ENCODE assay signal across 17 cellular contexts in genomic region chr3:131474115-131474514, GRCh38. TPM values are rescaled to one million over a fixed set of nuclear protein-coding genes. Genes with fewer than 3 reads are reported as not detected.
DNase-seq lines count a peak whose midpoint lies in the region; ATAC-seq and TF ChIP-seq lines count a peak whose summit lies in the region.
"Had no signal": no experiment of that assay in that cellular context is flagged by ENCODE, and none has a peak within 500 bp of the region (broad histone marks: within the 10 kb centered on the region; RNA-seq: fewer than 3 reads in every experiment).

No MANE protein-coding gene starts in this region.

- peaks cover 93% of the 10 kb centered on the region for H3K36me3 Mint-ChIP-seq in activated T-cell treated with anti-CD3 and anti-CD28 coated beads, Interleukin-2, amount 50 U/mL, for 24 hours (ENCODE audit: low read depth)
- H3K36me3 Mint-ChIP-seq in activated T-cell treated with anti-CD3 and anti-CD28 coated beads, Interleukin-2, amount 50 U/mL, for 4 hours (ENCODE audit: insufficient read depth) = peaks cover 43% of the 10 kb centered on the region
- peaks cover 14% of the 10 kb centered on the region for H3K36me3 Mint-ChIP-seq in effector memory CD8-positive, alpha-beta T cell (ENCODE audit: insufficient read depth)
- H3K36me3 Mint-ChIP-seq in HFFc6 (ENCODE audit: low read depth) = peaks cover 18% of the 10 kb centered on the region
- H3K36me3 Mint-ChIP-seq: IgD-negative memory B cell had no signal

- no peak overlapping the region for H2AFZ ChIP-seq in SK-N-SH (ENCODE audit: low read depth)

- H3K4me1 Mint-ChIP-seq in activated T-cell treated with anti-CD3 and anti-CD28 coated beads, Interleukin-2, amount 50 U/mL, for 24 hours (ENCODE audit: low read depth) = peaks cover 77% of the 10 kb centered on the region
- H3K4me1 Mint-ChIP-seq in activated T-cell treated with anti-CD3 and anti-CD28 coated beads, Interleukin-2, amount 50 U/mL, for 4 hours (ENCODE audit: low read depth) = peaks cover 48% of the 10 kb centered on the region
- peaks cover 16 to 35% of the 10 kb centered on the region in 2 donors for H3K4me1 Mint-ChIP-seq in effector memory CD8-positive, alpha-beta T cell (ENCODE audit: low read depth in 2 of 2)
- peaks cover 23% of the 10 kb centered on the region for H3K4me1 Mint-ChIP-seq in HFFc6 (ENCODE audit: low read depth)

- H3K36me3 ChIP-seq in SK-N-SH (replicated peaks in 1 of 2; ENCODE audit: control insufficient read depth in 1 of 2, insufficient read depth in 2 of 2, low read length in 1 of 2) = peaks cover 27 to 38% of the 10 kb centered on the region in 2 experiments
- H3K36me3 ChIP-seq in MG63 = peaks cover 53% of the 10 kb centered on the region
- peaks cover 0 to 13% (median 0%) of the 10 kb centered on the region in 4 donors for H3K36me3 ChIP-seq in transverse colon

- H3K27me3 ChIP-seq in SK-N-SH (ENCODE audit: insufficient read depth) (no peaks in the 10 kb centered on the region), MG63 (no peaks in the 10 kb centered on the region), transverse colon (no peaks in the 10 kb centered on the region)

- CTCF ChIA-PET in SK-N-SH (lab: Yijun Ruan, JAX) = no interaction called here

- intact Hi-C loops in transverse colon (cut with DNase I; ENCODE audit: low total_unique reads) = no loop called here

- in situ Hi-C loops in transverse colon (cut with MboI; ENCODE audit: low pct_ligation_motif_present in 1 of 4, low pct_unique_long_range_greater_than_20kb in 1 of 4, low sequenced_read_pairs in 3 of 4) = no loop called here

- H3K27me3 Mint-ChIP-seq in activated T-cell treated with anti-CD3 and anti-CD28 coated beads, Interleukin-2, amount 50 U/mL, for 24 hours = no peaks in the 10 kb centered on the region
- no peaks in the 10 kb centered on the region for H3K27me3 Mint-ChIP-seq in activated T-cell treated with anti-CD3 and anti-CD28 coated beads, Interleukin-2, amount 50 U/mL, for 4 hours (ENCODE audit: low read depth)
- H3K27me3 Mint-ChIP-seq in effector memory CD8-positive, alpha-beta T cell = no peaks in the 10 kb centered on the region
- H3K27me3 Mint-ChIP-seq in HFFc6 (ENCODE audit: insufficient read depth) = no peaks in the 10 kb centered on the region
- H3K27me3 Mint-ChIP-seq: CD4-positive, alpha-beta T cell; IgD-negative memory B cell had no signal

- H3K9me3 Mint-ChIP-seq in activated T-cell treated with anti-CD3 and anti-CD28 coated beads, Interleukin-2, amount 50 U/mL, for 24 hours = no peaks in the 10 kb centered on the region
- no peaks in the 10 kb centered on the region for H3K9me3 Mint-ChIP-seq in activated T-cell treated with anti-CD3 and anti-CD28 coated beads, Interleukin-2, amount 50 U/mL, for 4 hours
- H3K9me3 Mint-ChIP-seq in effector memory CD8-positive, alpha-beta T cell = no peaks in the 10 kb centered on the region
- H3K9me3 Mint-ChIP-seq in HFFc6 = no peaks in the 10 kb centered on the region
- H3K9me3 Mint-ChIP-seq: CD4-positive, alpha-beta T cell; H9; IgD-negative memory B cell had no signal

- H3K79me2 ChIP-seq in SK-N-SH (ENCODE audit: insufficient read depth) = peaks cover 38% of the 10 kb centered on the region

- peak overlapping the region; percentile 13 for H3K27ac Mint-ChIP-seq in activated T-cell treated with anti-CD3 and anti-CD28 coated beads, Interleukin-2, amount 50 U/mL, for 24 hours
- H3K27ac Mint-ChIP-seq in effector memory CD8-positive, alpha-beta T cell = peak overlapping the region; percentile 30 to 45
- no peak overlapping the region for H3K27ac Mint-ChIP-seq in HFFc6
- H3K27ac Mint-ChIP-seq: CD4-positive, alpha-beta T cell had no signal

- TF ChIP-seq EP300 in SK-N-SH (IDR thresholded peaks at IDR 0.05; ENCODE audit: borderline replicate concordance in 1 of 2, low read depth in 1 of 2, low read length in 1 of 2) (no peak), transverse colon (IDR thresholded peaks at IDR 0.05; ENCODE audit: low read depth) (no peak)

- ATAC-seq in activated T-cell treated with anti-CD3 and anti-CD28 coated beads, Interleukin-2, amount 50 U/mL, for 4 hours = no peak
- ATAC-seq in effector memory CD8-positive, alpha-beta T cell (replicated peaks) = no peak
- ATAC-seq: A549 had no signal

- H3K4me2 ChIP-seq in SK-N-SH = no peak overlapping the region
- H3K4me2 ChIP-seq: A549 had no signal

- no peaks in the 10 kb centered on the region for H3K9me3 ChIP-seq in SK-N-SH
- H3K9me3 ChIP-seq in MG63 = no peaks in the 10 kb centered on the region
- no peaks in the 10 kb centered on the region for H3K9me3 ChIP-seq in transverse colon
- H3K9me3 ChIP-seq: A549, Caco-2 had no signal

- no peak overlapping the region for H3K27ac ChIP-seq in SK-N-SH (ENCODE audit: low read depth in 2 of 2, low read length in 1 of 2)
- no peak overlapping the region for H3K27ac ChIP-seq in transverse colon
- H3K27ac ChIP-seq: 22Rv1, A549, C4-2B had no signal

- no peak overlapping the region for H3K4me3 Mint-ChIP-seq in activated T-cell treated with anti-CD3 and anti-CD28 coated beads, Interleukin-2, amount 50 U/mL, for 24 hours
- no peak overlapping the region for H3K4me3 Mint-ChIP-seq in activated T-cell treated with anti-CD3 and anti-CD28 coated beads, Interleukin-2, amount 50 U/mL, for 4 hours
- H3K4me3 Mint-ChIP-seq in effector memory CD8-positive, alpha-beta T cell = peak overlapping the region in 1 of 2 donors; percentile 2
- H3K4me3 Mint-ChIP-seq in HFFc6 = no peak overlapping the region
- H3K4me3 Mint-ChIP-seq: CD4-positive, alpha-beta T cell; H9; IgD-negative memory B cell had no signal

- H4K20me1 ChIP-seq in SK-N-SH (ENCODE audit: insufficient read depth) = no peaks in the 10 kb centered on the region

- no peaks in the 10 kb centered on the region for H3K4me1 ChIP-seq in SK-N-SH (ENCODE audit: control insufficient read depth in 1 of 2, insufficient read depth in 2 of 2, low read depth in 1 of 2, low read length in 1 of 2)
- no peaks in the 10 kb centered on the region for H3K4me1 ChIP-seq in transverse colon
- H3K4me1 ChIP-seq: A549, Caco-2 had no signal

- H3K4me3 ChIP-seq in SK-N-SH (ENCODE audit: low read depth in 2 of 2, low read length in 1 of 2) (no peak overlapping the region), MG63 (no peak overlapping the region), transverse colon (no peak overlapping the region)
- H3K4me3 ChIP-seq: A549 had no signal

- no peak for DNase-seq in activated T-cell treated with anti-CD3 and anti-CD28 coated beads, Interleukin-2, amount 50 U/mL, for 24 hours
- DNase-seq in activated T-cell treated with anti-CD3 and anti-CD28 coated beads, Interleukin-2, amount 50 U/mL, for 4 hours = no peak
- DNase-seq in SK-N-SH = no peak
- peak; percentile 51 for DNase-seq in amniotic epithelial cell (ENCODE audit: low read depth)
- DNase-seq in effector memory CD8-positive, alpha-beta T cell = no peak
- no peak for DNase-seq in HFFc6
- DNase-seq in MG63 = no peak
- no peak for DNase-seq in transverse colon
- DNase-seq: AML-193; Caco-2; CD4-positive, alpha-beta T cell; GF-D8; H9 had no signal

- POLR2A ChIA-PET in SK-N-SH (lab: Yijun Ruan, JAX) = no interaction called here

- no peak for TF ChIP-seq POLR2A in transverse colon (IDR thresholded peaks at IDR 0.05)

- H3K9me2 ChIP-seq in SK-N-SH = no peaks in the 10 kb centered on the region

- no peak overlapping the region for H3K9ac ChIP-seq in SK-N-SH

- no peak for TF ChIP-seq RAD21 in SK-N-SH (IDR thresholded peaks at IDR 0.05; ENCODE audit: low read length)

- H3F3A ChIP-seq in SK-N-SH (replicated peaks; ENCODE audit: insufficient read depth) = no peaks in the 10 kb centered on the region

- TF ChIP-seq CTCF in SK-N-SH (IDR thresholded peaks at IDR 0.05) (no peak), HFFc6 (IDR thresholded peaks at IDR 0.05) (no peak), transverse colon (IDR thresholded peaks at IDR 0.05) (no peak)

TF ChIP-seq in SK-N-SH, 30 proteins besides CTCF, POLR2A, EP300 and RAD21:
- no peak for TF ChIP-seq YY1 (IDR thresholded peaks at IDR 0.05; ENCODE audit: low read depth)
- TF ChIP-seq RFX5 (IDR thresholded peaks at IDR 0.05; ENCODE audit: low read length) = no peak
- peak; percentile 53 for TF ChIP-seq PBX3 (IDR thresholded peaks at IDR 0.05)
- TF ChIP-seq TCF12 (IDR thresholded peaks at IDR 0.05) = peak; percentile 55
- no peak for TF ChIP-seq RXRA (IDR thresholded peaks at IDR 0.05; ENCODE audit: borderline replicate concordance, low read depth)

RNA-seq across cellular contexts. Expression of gene MRPL3, which starts 28.7 kb away (rescaled TPM):
- total RNA-seq in activated T-cell treated with anti-CD3 and anti-CD28 coated beads, Interleukin-2, amount 50 U/mL, for 4 hours = 100 to 1,000 TPM; 233 to 265 (median 251) TPM
- 73.7 and 93.0 TPM in 2 replicates for polyA plus RNA-seq in SK-N-SH (2012; rRNA removed)
- polyA plus RNA-seq in SK-N-SH (2012; cell fraction: cytosol; rRNA removed) = 107 and 140 TPM in 2 replicates
- polyA plus RNA-seq in SK-N-SH (2012; cell fraction: nucleus; rRNA removed) = 36.8 and 56.3 TPM in 2 replicates
- total RNA-seq in HFFc6 (2021; fragmentation: NEBNext Ultra II Directional; extraction: Animal tissue kit (Norgen Biotek cat#: 25700)) = 100 to 1,000 TPM in 5 of 6 experiments, 10 to 100 TPM in 1; 98.7 to 125 (median 115) TPM
- 334 and 451 TPM in 2 replicates for total RNA-seq in MG63 (2014; rRNA removed; shearing (Covaris generic); ENCODE audit: low replicate concordance)
- total RNA-seq in transverse colon = 10 to 100 TPM; 23.9 to 64.3 (median 37.4) TPM
